ENCODE assay signal across 14 cellular contexts in the genomic region with DNA sequence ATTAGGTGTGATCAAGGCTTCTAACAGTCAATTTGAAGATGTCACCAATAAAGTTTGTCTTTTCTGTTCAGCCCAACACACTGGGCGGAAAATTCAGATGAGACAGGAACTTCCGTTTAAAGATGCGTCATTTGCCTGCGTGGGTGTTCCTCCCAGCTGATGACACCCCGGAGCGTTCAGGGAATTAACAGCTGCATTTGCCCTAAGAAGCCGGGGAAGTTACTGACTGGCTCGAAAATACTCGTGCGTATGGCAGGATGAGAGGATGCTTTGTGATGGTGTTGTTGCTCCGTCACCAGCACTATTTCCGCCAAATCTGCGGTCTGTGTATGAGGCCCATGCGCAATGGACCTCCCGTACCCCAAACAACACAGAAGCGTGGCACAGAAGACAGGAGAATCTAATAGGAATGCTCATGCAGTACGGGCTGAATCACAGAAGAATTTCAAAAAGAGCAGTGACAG. TPM values are rescaled to one million over a fixed set of nuclear protein-coding genes. Genes with fewer than 3 reads are reported as not detected.
DNase-seq lines count a peak whose midpoint lies in the region; ATAC-seq and TF ChIP-seq lines count a peak whose summit lies in the region.
"Had no signal": no experiment of that assay in that cellular context is flagged by ENCODE, and none has a peak within 500 bp of the region (broad histone marks: within the 10 kb centered on the region; RNA-seq: fewer than 3 reads in every experiment).

No MANE protein-coding gene starts in this region.

- peak; percentile 48 for DNase-seq in Right ventricle myocardium inferior (ENCODE audit: missing footprints)
- no peak for DNase-seq in left ventricle myocardium inferior
- no peak for DNase-seq in T-helper 17 cell
- peak; percentile 58 for DNase-seq in germinal center (ENCODE audit: low spot score)
- DNase-seq in tibial nerve (ENCODE audit: low spot score in 2 of 2): peak; percentile 66
- DNase-seq in NCI-H774 (lab: John Stamatoyannopoulos, UW): no peak
- no peak for DNase-seq in cerebellar nuclear complex (lab: John Stamatoyannopoulos, UW)
- no peak for DNase-seq in naive thymus-derived CD8-positive, alpha-beta T cell
- DNase-seq: HFFc6 had no signal

- H3K27ac Mint-ChIP-seq in T-helper 17 cell: peak overlapping the region; percentile 68
- H3K27ac Mint-ChIP-seq in naive thymus-derived CD8-positive, alpha-beta T cell: no peak overlapping the region
- H3K27ac Mint-ChIP-seq: HFFc6 had no signal

- intact Hi-C loops in Right ventricle myocardium inferior (cut with DNase I) (no loop called here), left ventricle myocardium inferior (cut with micrococcal nuclease) (no loop called here)

- POLR2A ChIA-PET in naive thymus-derived CD8-positive, alpha-beta T cell (lab: Charles Lee): no interaction called here

- peak in 1 of 2 donors; percentile 65 for TF ChIP-seq EP300 in tibial nerve (IDR thresholded peaks at IDR 0.05)

- TF ChIP-seq CTCF in left ventricle myocardium inferior (IDR thresholded peaks at IDR 0.05; ENCODE audit: borderline replicate concordance) (no peak), tibial nerve (IDR thresholded peaks at IDR 0.05) (no peak)

- TF ChIP-seq POLR2A in tibial nerve (IDR thresholded peaks at IDR 0.05): peak in 1 of 2 donors; percentile 35

- peaks cover 3% of the 10 kb centered on the region for H3K4me1 Mint-ChIP-seq in T-helper 17 cell
- H3K4me1 Mint-ChIP-seq in naive thymus-derived CD8-positive, alpha-beta T cell: peaks cover 0 to 11% (median under 1%) of the 10 kb centered on the region in 4 donors

- H3K4me1 ChIP-seq in left ventricle myocardium inferior (peaks cover 8% of the 10 kb centered on the region), tibial nerve (peaks cover 0 to 25% (median 0%) of the 10 kb centered on the region in 4 donors)

- H3K9me3 Mint-ChIP-seq in naive thymus-derived CD8-positive, alpha-beta T cell: no peaks in the 10 kb centered on the region
- H3K9me3 Mint-ChIP-seq: HFFc6 had no signal

- ATAC-seq in Right ventricle myocardium inferior: no peak
- peak; percentile 85 for ATAC-seq in T-helper 17 cell
- ATAC-seq in naive thymus-derived CD8-positive, alpha-beta T cell: no peak
- ATAC-seq: HepG2 had no signal

- no peak overlapping the region for H3K4me3 ChIP-seq in left ventricle myocardium inferior
- H3K4me3 ChIP-seq in tibial nerve: no peak overlapping the region

- H3K9me3 ChIP-seq in left ventricle myocardium inferior (replicated peaks) (no peaks in the 10 kb centered on the region), T-helper 17 cell (ENCODE audit: control insufficient read depth, low read length, poor library complexity, severe bottlenecking) (no peaks in the 10 kb centered on the region), tibial nerve (no peaks in the 10 kb centered on the region)

- H3K27ac ChIP-seq in left ventricle myocardium inferior (replicated peaks) (no peak overlapping the region), tibial nerve (peak overlapping the region in 2 of 4 donors; percentile 15 to 67)

- no peaks in the 10 kb centered on the region for H3K27me3 ChIP-seq in left ventricle myocardium inferior (ENCODE audit: low read depth)
- H3K27me3 ChIP-seq in tibial nerve: no peaks in the 10 kb centered on the region

- H3K36me3 ChIP-seq in left ventricle myocardium inferior (no peaks in the 10 kb centered on the region), tibial nerve (no peaks in the 10 kb centered on the region)

- peak overlapping the region; percentile 61 for H3K4me3 Mint-ChIP-seq in T-helper 17 cell
- H3K4me3 Mint-ChIP-seq in naive thymus-derived CD8-positive, alpha-beta T cell: no peak overlapping the region
- H3K4me3 Mint-ChIP-seq: HFFc6 had no signal

- H3K36me3 Mint-ChIP-seq in T-helper 17 cell (ENCODE audit: low read depth): no peaks in the 10 kb centered on the region
- no peaks in the 10 kb centered on the region for H3K36me3 Mint-ChIP-seq in naive thymus-derived CD8-positive, alpha-beta T cell

- 48 to 59% methylated on average over 17 of the region's 17 CpGs for WGBS in tibial nerve, 2 donors

- peaks cover 12% of the 10 kb centered on the region for H3K27me3 Mint-ChIP-seq in T-helper 17 cell
- H3K27me3 Mint-ChIP-seq in naive thymus-derived CD8-positive, alpha-beta T cell: peaks cover 0 to 12% (median 1%) of the 10 kb centered on the region in 5 donors

RNA-seq across cellular contexts. Expression of a gene that starts 11.9 kb away (rescaled TPM):
- not detected for total RNA-seq in Right ventricle myocardium inferior
- total RNA-seq in left ventricle myocardium inferior: not detected
- total RNA-seq in T-helper 17 cell: not detected
- not detected for total RNA-seq in tibial nerve
- total RNA-seq in naive thymus-derived CD8-positive, alpha-beta T cell: not detected
- not detected for polyA plus RNA-seq in naive thymus-derived CD8-positive, alpha-beta T cell
- total RNA-seq: HFFc6, OCI-LY7, subcutaneous adipose tissue had no signal
- polyA plus RNA-seq: AG04450, keratinocyte had no signal

RNA-seq across cellular contexts. Expression of a gene that starts 12.6 kb away (rescaled TPM):
- total RNA-seq in Right ventricle myocardium inferior (10.1 TPM), left ventricle myocardium inferior (2.3 TPM), T-helper 17 cell (1 to 10 TPM; 1.9 to 2.2 TPM), tibial nerve (100 to 1,000 TPM; 247 to 385 (median 322) TPM)
- total RNA-seq in naive thymus-derived CD8-positive, alpha-beta T cell: under 1 TPM in 1 of 2 experiments, not detected in 1; 0.42 TPM
- not detected for polyA plus RNA-seq in naive thymus-derived CD8-positive, alpha-beta T cell

Comparison
In these comparisons a context has a peak if more than half of its experiments do, and no peak if none do; other contexts are left out.
1. DNase-seq: peak in Right ventricle myocardium inferior (single experiment), germinal center (single experiment) and tibial nerve (2 of 2); none in left ventricle myocardium inferior (single experiment), T-helper 17 cell (0 of 3), NCI-H774 (single experiment), cerebellar nuclear complex (0 of 2) and naive thymus-derived CD8-positive, alpha-beta T cell (0 of 10).
2. RNA of a gene that starts 12.6 kb away (total RNA-seq): 247 to 385 TPM in tibial nerve; 10.1 TPM in Right ventricle myocardium inferior (single experiment), 2.3 TPM in left ventricle myocardium inferior (single experiment), 1.9 to 2.2 TPM in T-helper 17 cell and 0.42 TPM in naive thymus-derived CD8-positive, alpha-beta T cell; every median in the first group is over 10 times any median in the second.